8 cellular contexts compared by ENCODE assay signal in genomic region chr12:50057000-50057841, GRCh38. TPM values are rescaled to one million over a fixed set of nuclear protein-coding genes. Genes with fewer than 3 reads are reported as not detected.
DNase-seq lines count a peak whose midpoint lies in the region; ATAC-seq and TF ChIP-seq lines count a peak whose summit lies in the region.

Gene ASIC1 (plus strand): TSS chr12:50057596. CDS start chr12:50058767, 1,171 bp downstream.

- ATAC-seq in WTC11 (peak; percentile 62), HG03135 (IDR thresholded peaks at IDR 0.05; ENCODE audit: unreplicated experiment) (no peak), HG03460 (IDR thresholded peaks at IDR 0.05; ENCODE audit: unreplicated experiment) (no peak)

- POLR2A ChIA-PET in WTC11 (lab: Charles Lee): interaction anchor here (0.6 to 2.2 kb wide), 3 partner anchors 11 to 90 kb away, joined by 4 to 7 read pairs (median 5); no protein-coding TSS in a partner anchor

- DNase-seq in NCI-H1092 (lab: John Stamatoyannopoulos, UW) (peak; percentile 41), WTC11 (ENCODE audit: low spot score) (peak; percentile 77), choroid plexus epithelial cell (ENCODE audit: low read depth) (peak; percentile 67), kidney glomerular epithelial cell (lab: John Stamatoyannopoulos, UW) (peak; percentile 18)
- peak; percentile 59 for DNase-seq in stimulated activated CD4-positive, alpha-beta T cell treated with anti-CD3 and anti-CD28 coated beads, Interleukin-12 subunit alpha, Interleukin-12 subunit beta, amount 100 ng/mL, for 4 hours

- peaks cover 88% of the 10 kb centered on the region for H3K27me3 Mint-ChIP-seq in WTC11 (ENCODE audit: low read depth)

- H3K4me3 ChIP-seq in GM08714 (ENCODE audit: low read length) (peak within 1 kb of the TSS; percentile 57), choroid plexus epithelial cell (ENCODE audit: low read depth, low read length) (peak within 1 kb of the TSS; percentile 60)

- H3K4me3 Mint-ChIP-seq in WTC11: peak within 1 kb of the TSS; percentile 79

- peaks cover 17% of the 10 kb centered on the region for H3K4me1 Mint-ChIP-seq in WTC11

- TF ChIP-seq CTCF in WTC11 (IDR thresholded peaks at IDR 0.05): no peak
- no peak for TF ChIP-seq CTCF in choroid plexus epithelial cell (conservative IDR thresholded peaks at IDR 0.05; ENCODE audit: low read depth, low read length)

- H3K36me3 Mint-ChIP-seq in WTC11: no peaks in the 10 kb centered on the region

- no peak within 1 kb of the TSS for H3K27ac Mint-ChIP-seq in WTC11

- CTCF ChIA-PET in WTC11 (lab: Charles Lee): interaction anchor here (0.5 to 5.3 kb wide), 26 partner anchors 10 to 283 kb away, joined by 3 to 120 read pairs (median 8); partner anchors contain the start of genes AQP6 and COX14

- H3K9me3 Mint-ChIP-seq in WTC11: no peaks in the 10 kb centered on the region

TF ChIP-seq in WTC11, 78 proteins besides CTCF, POLR2A, EP300 and RAD21:
- TF ChIP-seq HMGXB4 (CRISPR knock-in tag; IDR thresholded peaks at IDR 0.05) (peak; percentile 80; the same call in 1 of the 2 replicates), CBFB (CRISPR knock-in tag; IDR thresholded peaks at IDR 0.05; ENCODE audit: low read depth) (no peak), JAZF1 (CRISPR knock-in tag; IDR thresholded peaks at IDR 0.05) (no peak), ELF4 (CRISPR knock-in tag; IDR thresholded peaks at IDR 0.05; ENCODE audit: low read depth) (no peak), ZNF263 (CRISPR knock-in tag; IDR thresholded peaks at IDR 0.05; ENCODE audit: low read depth) (no peak), USF1 (CRISPR knock-in tag; IDR thresholded peaks at IDR 0.05) (0 out of 2 replicates have a peak, but pooled peaks have one; percentile 26), ZNF121 (CRISPR knock-in tag; IDR thresholded peaks at IDR 0.05) (no peak), ZBTB43 (CRISPR knock-in tag; IDR thresholded peaks at IDR 0.05) (peak; percentile 59; the same call in 1 of the 2 replicates), GRHL2 (CRISPR knock-in tag; IDR thresholded peaks at IDR 0.05; ENCODE audit: insufficient replicate concordance, severe bottlenecking) (no peak), TEAD1 (CRISPR knock-in tag; IDR thresholded peaks at IDR 0.05) (peak; percentile 12; the same call in 1 of the 2 replicates), MAX (CRISPR knock-in tag; IDR thresholded peaks at IDR 0.05) (0 out of 2 replicates have a peak, but pooled peaks have one; percentile 14), JUN (CRISPR knock-in tag; IDR thresholded peaks at IDR 0.05) (peak; percentile 29; the same call in 1 of the 2 replicates), FOXJ3 (CRISPR knock-in tag; IDR thresholded peaks at IDR 0.05; ENCODE audit: borderline replicate concordance) (no peak), FOXP1 (CRISPR knock-in tag; IDR thresholded peaks at IDR 0.05; ENCODE audit: borderline replicate concordance) (peak; percentile 60; the same call in 1 of the 2 replicates), CREB1 (CRISPR knock-in tag; IDR thresholded peaks at IDR 0.05) (0 out of 2 replicates have a peak, but pooled peaks have one; percentile 17), E2F5 (CRISPR knock-in tag; IDR thresholded peaks at IDR 0.05) (0 out of 2 replicates have a peak, but pooled peaks have one; percentile 44), ERG (CRISPR knock-in tag; IDR thresholded peaks at IDR 0.05) (no peak), ZNF512 (CRISPR knock-in tag; IDR thresholded peaks at IDR 0.05; ENCODE audit: borderline replicate concordance) (no peak)

RNA-seq across cellular contexts. Expression of gene ASIC1, which starts in this region (rescaled TPM):
- total RNA-seq in WTC11 (2021): 3.9 to 4.9 TPM (median 4.5 TPM) in 3 replicates

Comparison
In these comparisons a context has a peak if more than half of its experiments do, and no peak if none do; other contexts are left out.
1. DNase-seq: peak in every context shown above with its lines; median percentile 77 in WTC11; 67 in choroid plexus epithelial cell; 59 in stimulated activated CD4-positive, alpha-beta T cell treated with anti-CD3 and anti-CD28 coated beads, Interleukin-12 subunit alpha, Interleukin-12 subunit beta, amount 100 ng/mL, for 4 hours; 41 in NCI-H1092; 18 in kidney glomerular epithelial cell.